In the genomic region with DNA sequence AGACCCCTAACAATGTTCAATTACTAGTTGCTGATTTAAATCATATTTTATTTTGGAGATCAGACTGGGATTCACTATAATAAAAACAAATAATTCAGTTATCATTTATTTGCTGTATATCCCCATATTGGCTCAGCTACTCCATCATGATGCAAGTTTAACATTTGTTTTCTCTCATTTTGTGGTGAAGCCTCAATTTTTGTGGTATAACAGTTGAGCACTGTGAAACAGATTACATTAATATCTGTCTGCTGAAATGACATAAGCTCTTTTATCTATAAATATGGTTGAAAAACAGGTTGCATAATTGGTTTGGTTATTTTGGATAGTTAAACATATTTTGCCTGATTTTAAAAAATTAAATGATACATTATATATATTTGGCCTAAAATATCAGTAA, we compare ENCODE assay signal across 23 cellular contexts.
DNase-seq lines count a peak whose midpoint lies in the region; ATAC-seq lines count a peak whose summit lies in the region.
"Had no signal": no experiment of that assay in that cellular context is flagged by ENCODE, and none has a peak within 500 bp of the region (broad histone marks: within the 10 kb centered on the region; RNA-seq: fewer than 3 reads in every experiment).

No MANE protein-coding gene starts in this region.

- H3K36me3 Mint-ChIP-seq in activated naive CD8-positive, alpha-beta T cell treated with anti-CD3 and anti-CD28 coated beads, Interleukin-2, amount 10 ng/mL, durations not matched to agents 7 days and 5 days: peaks cover 78% of the 10 kb centered on the region
- H3K36me3 Mint-ChIP-seq in activated naive CD8-positive, alpha-beta T cell treated with anti-CD3 and anti-CD28 coated beads, Interleukin-2, amount 50 U/mL, for 24 hours (ENCODE audit: low read depth): peaks cover 8% of the 10 kb centered on the region
- peaks cover 87% of the 10 kb centered on the region for H3K36me3 Mint-ChIP-seq in T-helper 2 cell treated with Interferon-gamma antibody and Interleukin-4, amounts not matched to agents 5 μg/mL and 100 μg/mL, for 36 hours (ENCODE audit: low read depth)
- peaks cover 88% of the 10 kb centered on the region for H3K36me3 Mint-ChIP-seq in stimulated activated effector memory CD8-positive, alpha-beta T cell treated with anti-CD3 and anti-CD28 coated beads, Interleukin-12 subunit alpha, Interleukin-12 subunit beta, amount 100 ng/mL, for 72 hours

- no peak overlapping the region for H3K4me3 Mint-ChIP-seq in activated naive CD8-positive, alpha-beta T cell treated with anti-CD3 and anti-CD28 coated beads, Interleukin-2, amount 10 ng/mL, durations not matched to agents 7 days and 5 days
- H3K4me3 Mint-ChIP-seq in activated naive CD8-positive, alpha-beta T cell treated with anti-CD3 and anti-CD28 coated beads, Interleukin-2, amount 50 U/mL, for 24 hours: no peak overlapping the region
- no peak overlapping the region for H3K4me3 Mint-ChIP-seq in T-helper 2 cell treated with Interferon-gamma antibody and Interleukin-4, amounts not matched to agents 5 μg/mL and 100 μg/mL, for 36 hours
- H3K4me3 Mint-ChIP-seq in stimulated activated effector memory CD8-positive, alpha-beta T cell treated with anti-CD3 and anti-CD28 coated beads, Interleukin-12 subunit alpha, Interleukin-12 subunit beta, amount 100 ng/mL, for 72 hours: no peak overlapping the region
- H3K4me3 Mint-ChIP-seq: CD4-positive, alpha-beta T cell; GM23338 had no signal

- H3K9me3 Mint-ChIP-seq in activated naive CD8-positive, alpha-beta T cell treated with anti-CD3 and anti-CD28 coated beads, Interleukin-2, amount 10 ng/mL, durations not matched to agents 7 days and 5 days: no peaks in the 10 kb centered on the region
- H3K9me3 Mint-ChIP-seq in activated naive CD8-positive, alpha-beta T cell treated with anti-CD3 and anti-CD28 coated beads, Interleukin-2, amount 50 U/mL, for 24 hours: no peaks in the 10 kb centered on the region
- H3K9me3 Mint-ChIP-seq in T-helper 2 cell treated with Interferon-gamma antibody and Interleukin-4, amounts not matched to agents 5 μg/mL and 100 μg/mL, for 36 hours: peaks cover 8% of the 10 kb centered on the region
- no peaks in the 10 kb centered on the region for H3K9me3 Mint-ChIP-seq in stimulated activated effector memory CD8-positive, alpha-beta T cell treated with anti-CD3 and anti-CD28 coated beads, Interleukin-12 subunit alpha, Interleukin-12 subunit beta, amount 100 ng/mL, for 72 hours
- H3K9me3 Mint-ChIP-seq: CD4-positive, alpha-beta T cell; GM23338 had no signal

- H3K27me3 ChIP-seq in MG63: no peaks in the 10 kb centered on the region
- H3K27me3 ChIP-seq: BLaER1 had no signal

- ATAC-seq in activated naive CD8-positive, alpha-beta T cell treated with anti-CD3 and anti-CD28 coated beads, Interleukin-2, amount 10 ng/mL, durations not matched to agents 7 days and 5 days (ENCODE audit: low read depth): no peak
- no peak for ATAC-seq in activated naive CD8-positive, alpha-beta T cell treated with anti-CD3 and anti-CD28 coated beads, Interleukin-2, amount 50 U/mL, for 24 hours
- peak; percentile 62 for ATAC-seq in stimulated activated effector memory CD8-positive, alpha-beta T cell treated with anti-CD3 and anti-CD28 coated beads, Interleukin-12 subunit alpha, Interleukin-12 subunit beta, amount 100 ng/mL, for 72 hours
- ATAC-seq in HG02870 (IDR thresholded peaks at IDR 0.05; ENCODE audit: unreplicated experiment): no peak
- ATAC-seq: GM23338, PC-3 had no signal

- POLR2A ChIA-PET in activated naive CD8-positive, alpha-beta T cell treated with anti-CD3 and anti-CD28 coated beads, Interleukin-2, amount 10 ng/mL, durations not matched to agents 7 days and 5 days (lab: Charles Lee): interaction anchor here (0.6 to 1.7 kb wide), 2 partner anchors 14 to 56 kb away, joined by 3 to 7 read pairs; no protein-coding TSS in a partner anchor

- peak overlapping the region; percentile 40 for H3K27ac Mint-ChIP-seq in activated naive CD8-positive, alpha-beta T cell treated with anti-CD3 and anti-CD28 coated beads, Interleukin-2, amount 10 ng/mL, durations not matched to agents 7 days and 5 days
- no peak overlapping the region for H3K27ac Mint-ChIP-seq in activated naive CD8-positive, alpha-beta T cell treated with anti-CD3 and anti-CD28 coated beads, Interleukin-2, amount 50 U/mL, for 24 hours
- H3K27ac Mint-ChIP-seq in T-helper 2 cell treated with Interferon-gamma antibody and Interleukin-4, amounts not matched to agents 5 μg/mL and 100 μg/mL, for 36 hours: peak overlapping the region; percentile 60
- H3K27ac Mint-ChIP-seq in stimulated activated effector memory CD8-positive, alpha-beta T cell treated with anti-CD3 and anti-CD28 coated beads, Interleukin-12 subunit alpha, Interleukin-12 subunit beta, amount 100 ng/mL, for 72 hours: no peak overlapping the region
- H3K27ac Mint-ChIP-seq: CD4-positive, alpha-beta T cell; GM23338 had no signal

- no peaks in the 10 kb centered on the region for H3K36me3 ChIP-seq in MG63
- H3K36me3 ChIP-seq: BLaER1, HAP-1 had no signal

- no peaks in the 10 kb centered on the region for H3K9me3 ChIP-seq in MG63
- H3K9me3 ChIP-seq: BLaER1, HAP-1 had no signal

- H3K27me3 Mint-ChIP-seq in activated naive CD8-positive, alpha-beta T cell treated with anti-CD3 and anti-CD28 coated beads, Interleukin-2, amount 10 ng/mL, durations not matched to agents 7 days and 5 days: no peaks in the 10 kb centered on the region
- no peaks in the 10 kb centered on the region for H3K27me3 Mint-ChIP-seq in activated naive CD8-positive, alpha-beta T cell treated with anti-CD3 and anti-CD28 coated beads, Interleukin-2, amount 50 U/mL, for 24 hours
- no peaks in the 10 kb centered on the region for H3K27me3 Mint-ChIP-seq in T-helper 2 cell treated with Interferon-gamma antibody and Interleukin-4, amounts not matched to agents 5 μg/mL and 100 μg/mL, for 36 hours (ENCODE audit: low read depth)
- H3K27me3 Mint-ChIP-seq: CD4-positive, alpha-beta T cell had no signal

- H3K4me1 Mint-ChIP-seq in activated naive CD8-positive, alpha-beta T cell treated with anti-CD3 and anti-CD28 coated beads, Interleukin-2, amount 10 ng/mL, durations not matched to agents 7 days and 5 days: peaks cover 59% of the 10 kb centered on the region
- peaks cover 21% of the 10 kb centered on the region for H3K4me1 Mint-ChIP-seq in activated naive CD8-positive, alpha-beta T cell treated with anti-CD3 and anti-CD28 coated beads, Interleukin-2, amount 50 U/mL, for 24 hours
- H3K4me1 Mint-ChIP-seq in T-helper 2 cell treated with Interferon-gamma antibody and Interleukin-4, amounts not matched to agents 5 μg/mL and 100 μg/mL, for 36 hours (ENCODE audit: low read depth): peaks cover 56% of the 10 kb centered on the region
- peaks cover 7% of the 10 kb centered on the region for H3K4me1 Mint-ChIP-seq in stimulated activated effector memory CD8-positive, alpha-beta T cell treated with anti-CD3 and anti-CD28 coated beads, Interleukin-12 subunit alpha, Interleukin-12 subunit beta, amount 100 ng/mL, for 72 hours

- DNase-seq in activated naive CD8-positive, alpha-beta T cell treated with anti-CD3 and anti-CD28 coated beads, Interleukin-2, amount 10 ng/mL, durations not matched to agents 7 days and 5 days: no peak
- no peak for DNase-seq in activated naive CD8-positive, alpha-beta T cell treated with anti-CD3 and anti-CD28 coated beads, Interleukin-2, amount 50 U/mL, for 24 hours
- DNase-seq in MV-4-11 (lab: John Stamatoyannopoulos, UW) (peak; percentile 64), MG63 (no peak)
- DNase-seq in T-helper 2 cell treated with Interferon-gamma antibody and Interleukin-4, amounts not matched to agents 5 μg/mL and 100 μg/mL, for 36 hours (ENCODE audit: low spot score): no peak
- DNase-seq in stimulated activated effector memory CD8-positive, alpha-beta T cell treated with anti-CD3 and anti-CD28 coated beads, Interleukin-12 subunit alpha, Interleukin-12 subunit beta, amount 100 ng/mL, for 72 hours (ENCODE audit: low spot score in 2 of 2): no peak
- DNase-seq: CD4-positive, alpha-beta T cell; COR-L47; DMS 273 treated with DMSO at 0.1 percent for 48 hours; DMS79 treated with DMSO at 0.1 percent for 48 hours; KBM-7; NCI-H1694; NCI-H2081; NCI-H2171; NCI-H345; NCI-H524; NCI-H774; PC-3; Right ventricle myocardium superior had no signal

- H3K4me3 ChIP-seq in MG63: no peak overlapping the region
- H3K4me3 ChIP-seq: BLaER1, GM23338, HAP-1 had no signal

Comparison
In these comparisons a context has a peak if more than half of its experiments do, and no peak if none do; other contexts are left out.
1. H3K27ac Mint-ChIP-seq: peak in activated naive CD8-positive, alpha-beta T cell treated with anti-CD3 and anti-CD28 coated beads, Interleukin-2, amount 10 ng/mL, durations not matched to agents 7 days and 5 days (single experiment) and T-helper 2 cell treated with Interferon-gamma antibody and Interleukin-4, amounts not matched to agents 5 μg/mL and 100 μg/mL, for 36 hours (single experiment); none in activated naive CD8-positive, alpha-beta T cell treated with anti-CD3 and anti-CD28 coated beads, Interleukin-2, amount 50 U/mL, for 24 hours (single experiment) and stimulated activated effector memory CD8-positive, alpha-beta T cell treated with anti-CD3 and anti-CD28 coated beads, Interleukin-12 subunit alpha, Interleukin-12 subunit beta, amount 100 ng/mL, for 72 hours (single experiment).